ENCODE assay signal across 9 cellular contexts in genomic region chr19:4606921-4607678, GRCh38. TPM values are rescaled to one million over a fixed set of nuclear protein-coding genes. Genes with fewer than 3 reads are reported as not detected.
DNase-seq lines count a peak whose midpoint lies in the region; TF ChIP-seq lines count a peak whose summit lies in the region.
"Had no signal": no experiment of that assay in that cellular context is flagged by ENCODE, and none has a peak within 500 bp of the region (broad histone marks: within the 10 kb centered on the region; RNA-seq: fewer than 3 reads in every experiment).

No MANE protein-coding gene starts in this region.

- TF ChIP-seq EP300 in stomach (IDR thresholded peaks at IDR 0.05) = no peak

- intact Hi-C loops in stomach (cut with DNase I; ENCODE audit: low total_unique reads) = no loop called here

- no peaks in the 10 kb centered on the region for H3K9me3 ChIP-seq in BE2C
- H3K9me3 ChIP-seq in adipocyte (ENCODE audit: control insufficient read depth, low read length) = peaks cover 4% of the 10 kb centered on the region
- H3K9me3 ChIP-seq in stomach = no peaks in the 10 kb centered on the region

- TF ChIP-seq POLR2A in stomach (IDR thresholded peaks at IDR 0.05) = no peak

- WGBS in stomach, 5 donors = 12 to 47% (median 13%) methylated on average over 9 to 35 of the region's 35 CpGs

- no peak overlapping the region for H3K9ac ChIP-seq in adipocyte (ENCODE audit: low read length)

- H3K27ac ChIP-seq in stomach = no peak overlapping the region
- H3K27ac ChIP-seq: VCaP had no signal

- peak; percentile 92 for DNase-seq in BE2C
- DNase-seq in NCI-H1417 (lab: John Stamatoyannopoulos, UW) = peak; percentile 72 to 97 (median 92)
- DNase-seq in adipocyte (ENCODE audit: low read depth) = peak; percentile 22
- DNase-seq in left kidney (ENCODE audit: low read depth, low spot score) = peak; percentile 87
- no peak for DNase-seq in stimulated activated naive CD4-positive, alpha-beta T cell (lab: John Stamatoyannopoulos, UW)
- no peak for DNase-seq in T1000 (lab: John Stamatoyannopoulos, UW)
- no peak for DNase-seq in stomach
- DNase-seq in globus pallidus (ENCODE audit: low spot score) = no peak

- peak; percentile 30 for TF ChIP-seq CTCF in BE2C (IDR thresholded peaks at IDR 0.05; ENCODE audit: low read depth, low read length)
- TF ChIP-seq CTCF in stomach (IDR thresholded peaks at IDR 0.05) = no peak

- H3K36me3 ChIP-seq in BE2C (no peaks in the 10 kb centered on the region), adipocyte (ENCODE audit: control insufficient read depth, insufficient read depth, low read length, severe bottlenecking) (no peaks in the 10 kb centered on the region), stomach (no peaks in the 10 kb centered on the region)

- peak overlapping the region; percentile 29 for H3K4me3 ChIP-seq in BE2C (ENCODE audit: low read depth, low read length)
- H3K4me3 ChIP-seq in adipocyte (ENCODE audit: low read length) = no peak overlapping the region
- H3K4me3 ChIP-seq in stomach = no peak overlapping the region

- H3K27me3 ChIP-seq in BE2C (peaks cover 12% of the 10 kb centered on the region), adipocyte (replicated peaks; ENCODE audit: control insufficient read depth, insufficient read depth, low read length) (peaks cover 53% of the 10 kb centered on the region), stomach (peaks cover 0 to 59% (median 33%) of the 10 kb centered on the region in 3 donors)

- H3K4me1 ChIP-seq in BE2C (no peaks in the 10 kb centered on the region), adipocyte (ENCODE audit: control insufficient read depth, insufficient read depth, low read length) (peaks cover 6% of the 10 kb centered on the region), stomach (peaks cover 4 to 24% (median 13%) of the 10 kb centered on the region in 4 donors)

RNA-seq across cellular contexts. Expression of gene TNFAIP8L1, which starts 32.2 kb away (rescaled TPM):
- polyA plus RNA-seq in BE2C (2012; ENCODE audit: insufficient read depth, insufficient read length, low read depth) = 1.7 TPM
- 10 to 100 TPM in 2 of 5 donors, 1 to 10 TPM in 3; 7.0 to 43.4 (median 9.5) TPM for total RNA-seq in stomach
- polyA plus RNA-seq in stomach = 1 to 10 TPM; 5.3 to 5.5 (median 5.4) TPM

RNA-seq across cellular contexts. Expression of gene SEMA6B, which starts 47.6 kb away (rescaled TPM):
- not detected for polyA plus RNA-seq in BE2C (2012; ENCODE audit: insufficient read depth, insufficient read length, low read depth)
- total RNA-seq in stomach = 1 to 10 TPM in 4 of 5 donors, not detected in 1; 1.2 to 6.7 (median 2.1) TPM
- 1 to 10 TPM; 1.7 to 2.1 (median 1.9) TPM for polyA plus RNA-seq in stomach

Comparison
In these comparisons a context has a peak if more than half of its experiments do, and no peak if none do; other contexts are left out.
1. DNase-seq: peak in BE2C (single experiment), NCI-H1417 (3 of 3), adipocyte (single experiment) and left kidney (single experiment); none in stimulated activated naive CD4-positive, alpha-beta T cell (0 of 6), T1000 (single experiment), stomach (single experiment) and globus pallidus (single experiment).